Comparison of ENCODE assay signal across 8 cellular contexts in genomic region chr11:64843971-64844329, GRCh38. TPM values are rescaled to one million over a fixed set of nuclear protein-coding genes. Genes with fewer than 3 reads are reported as not detected.
DNase-seq lines count a peak whose midpoint lies in the region; ATAC-seq and TF ChIP-seq lines count a peak whose summit lies in the region.

No MANE protein-coding gene starts in this region.

- H3K4ac ChIP-seq in trophoblast cell (ENCODE audit: low read depth, low read length): peak overlapping the region; percentile 95

- POLR2A ChIA-PET in HEK293 (lab: Yijun Ruan, JAX): interaction anchor here (0.6 to 1.5 kb wide), 8 partner anchors 9 to 290 kb away, joined by 3 to 9 read pairs (median 3); partner anchors contain the start of genes MEN1, SF1 and ZNHIT2
- POLR2A ChIA-PET in Panc1 (lab: Charles Lee): interaction anchor here (0.6 kb wide), 1 partner anchor 9 kb away, joined by 4 read pairs; no protein-coding TSS in a partner anchor

- no peak overlapping the region for H3K23ac ChIP-seq in trophoblast cell (ENCODE audit: low read length)

- H3K9ac ChIP-seq in trophoblast cell (ENCODE audit: low read length): peak overlapping the region; percentile 53

- H3K4me1 ChIP-seq in HEK293 (ENCODE audit: control insufficient read depth, insufficient read depth, low read length) (no peaks in the 10 kb centered on the region; the same call in 1 of the 2 replicates), Panc1 (ENCODE audit: control insufficient read depth, insufficient read depth, low read length) (peaks cover 37% of the 10 kb centered on the region), esophagus (ENCODE audit: control insufficient read depth in 2 of 2, insufficient read depth in 2 of 2, low read length in 1 of 2) (peaks cover 0 to 19% of the 10 kb centered on the region in 2 donors), trophoblast cell (ENCODE audit: control insufficient read depth in 1 of 2, insufficient read depth in 2 of 2, low read length in 2 of 2) (peaks cover 18 to 28% of the 10 kb centered on the region in 2 experiments)

- in situ Hi-C loops in Panc1 (cut with HindIII; ENCODE audit: low pct_unique_long_range_greater_than_20kb, low sequenced_read_pairs): no loop called here

- no peak for ATAC-seq in Panc1

- H3K79me2 ChIP-seq in trophoblast cell (ENCODE audit: control insufficient read depth, insufficient read depth, low read length, poor library complexity): peaks cover 21% of the 10 kb centered on the region

- intact Hi-C loops in Panc1 (cut with micrococcal nuclease; ENCODE audit: unreplicated experiment) (loop anchor here (10.0 kb wide), 2 partner anchors 181 to 271 kb away; partner anchors contain the start of genes SNX15, TM7SF2 and ZNHIT2), posterior vena cava (cut with DNase I) (loop anchor here in 1 of 2 donors (2.0 kb wide), 1 partner anchor 51 kb away; no protein-coding TSS in a partner anchor)

- WGBS in esophagus, 2 donors: 29 to 37% methylated on average over 14 to 19 of the region's 19 CpGs
- WGBS in trophoblast cell (ENCODE audit: extremely low coverage, insufficient coverage, insufficient read length): no CpG with 5 or more reads among the region's 19 CpGs

- H3K18ac ChIP-seq in trophoblast cell (ENCODE audit: low read length): peak overlapping the region; percentile 94

- H4K8ac ChIP-seq in trophoblast cell (ENCODE audit: low read depth, low read length): peak overlapping the region; percentile 59

- peak overlapping the region; percentile 50 for H3K4me3 ChIP-seq in HEK293 (ENCODE audit: low read depth, low read length)
- H3K4me3 ChIP-seq in Panc1 (ENCODE audit: low read depth in 2 of 2, low read length in 2 of 2): peak overlapping the region; percentile 42 to 50
- H3K4me3 ChIP-seq in esophagus (ENCODE audit: low read depth in 1 of 2, low read length in 2 of 2): peak overlapping the region; percentile 54 to 67
- peak overlapping the region; percentile 85 for H3K4me3 ChIP-seq in trophoblast cell (ENCODE audit: low read depth, low read length)

- peak overlapping the region; percentile 77 for H2AFZ ChIP-seq in trophoblast cell (ENCODE audit: insufficient read depth, low read length, poor library complexity)

- H2BK12ac ChIP-seq in trophoblast cell (ENCODE audit: low read length): peak overlapping the region; percentile 51

- H3K36me3 ChIP-seq in HEK293 (ENCODE audit: control insufficient read depth in 2 of 2, insufficient read depth in 1 of 2, low read length in 2 of 2) (peaks cover 0 to 3% of the 10 kb centered on the region in 2 experiments; a peak in 1 of 3 replicates), Panc1 (ENCODE audit: control insufficient read depth, insufficient read depth, low read length) (no peaks in the 10 kb centered on the region; the same call in 1 of the 2 replicates), esophagus (ENCODE audit: control insufficient read depth in 2 of 2, insufficient read depth in 2 of 2, low read length in 1 of 2) (peaks cover 0 to 14% of the 10 kb centered on the region in 2 donors), trophoblast cell (ENCODE audit: control insufficient read depth in 1 of 2, insufficient read depth in 2 of 2, low read length in 2 of 2) (peaks cover 19 to 20% of the 10 kb centered on the region in 2 experiments)

- H2AK5ac ChIP-seq in trophoblast cell (ENCODE audit: low read length): peak overlapping the region; percentile 87

- H2BK120ac ChIP-seq in trophoblast cell (ENCODE audit: insufficient read depth, low read length, poor library complexity): peak overlapping the region; percentile 77

- peak overlapping the region; percentile 84 for H4K12ac ChIP-seq in trophoblast cell (ENCODE audit: low read depth, low read length)

- H2BK5ac ChIP-seq in trophoblast cell (ENCODE audit: low read depth, low read length, poor library complexity): peak overlapping the region; percentile 83

- no peaks in the 10 kb centered on the region for H3K27me3 ChIP-seq in Panc1 (ENCODE audit: control insufficient read depth, insufficient read depth, low read length)
- no peaks in the 10 kb centered on the region for H3K27me3 ChIP-seq in esophagus (ENCODE audit: control insufficient read depth in 1 of 2, insufficient read depth in 2 of 2, low read length in 2 of 2)
- H3K27me3 ChIP-seq in trophoblast cell (ENCODE audit: insufficient read depth, low read length): no peaks in the 10 kb centered on the region

- peak overlapping the region; percentile 98 for H3K14ac ChIP-seq in trophoblast cell (ENCODE audit: low read length)

- DNase-seq in Panc1 (ENCODE audit: low read depth, low spot score) (no peak), trophoblast cell (peak in 1 of 2 donors; percentile 25), posterior vena cava (ENCODE audit: low spot score) (no peak), mesenteric fat pad (ENCODE audit: low spot score) (no peak), kidney glomerular epithelial cell (lab: John Stamatoyannopoulos, UW) (no peak), glomerular visceral epithelial cell (ENCODE audit: extremely low spot score) (no peak)

- peak overlapping the region; percentile 70 for H3K4me2 ChIP-seq in trophoblast cell (ENCODE audit: low read length)

- peak overlapping the region; percentile 87 for H4K91ac ChIP-seq in trophoblast cell (ENCODE audit: low read depth, low read length)

- BruUV-seq in Panc1 (replicated peaks; lab: Mats Ljungman, UMichigan): no TSS peak

- H3K27ac ChIP-seq in HEK293 (ENCODE audit: extremely low read depth, low read depth, low read length): no peak overlapping the region; the same call in 1 of the 2 replicates
- no peak overlapping the region for H3K27ac ChIP-seq in Panc1 (ENCODE audit: low read length)
- H3K27ac ChIP-seq in esophagus (ENCODE audit: low read depth in 2 of 2, low read length in 1 of 2): peak overlapping the region; percentile 94 to 96
- H3K27ac ChIP-seq in trophoblast cell (ENCODE audit: low read depth, low read length): peak overlapping the region; percentile 98

- CTCF ChIA-PET in HEK293 (lab: Yijun Ruan, JAX): interaction anchor here (0.7 to 2.0 kb wide), 9 partner anchors 9 to 254 kb away, joined by 3 to 5 read pairs (median 4); no protein-coding TSS in a partner anchor
- CTCF ChIA-PET in Panc1 (lab: Charles Lee): interaction anchor here (0.6 to 1.1 kb wide), 3 partner anchors 10 to 55 kb away, joined by 3 read pairs; no protein-coding TSS in a partner anchor

- TF ChIP-seq CTCF in HEK293 (tag by site-specific recombination; IDR thresholded peaks at IDR 0.05) (no peak), Panc1 (IDR thresholded peaks at IDR 0.05) (no peak)

- peaks cover 38% of the 10 kb centered on the region for H3K79me1 ChIP-seq in trophoblast cell (ENCODE audit: low read length)

- no peaks in the 10 kb centered on the region for H3K9me3 ChIP-seq in HEK293 (ENCODE audit: control insufficient read depth, insufficient read depth, low read depth, low read length)
- no peaks in the 10 kb centered on the region for H3K9me3 ChIP-seq in Panc1 (ENCODE audit: control insufficient read depth, insufficient read depth, low read depth, low read length)
- H3K9me3 ChIP-seq in esophagus (ENCODE audit: control insufficient read depth in 2 of 2, insufficient read depth in 1 of 2, low read depth in 1 of 2, low read length in 1 of 2): no peaks in the 10 kb centered on the region
- peaks cover 6% of the 10 kb centered on the region for H3K9me3 ChIP-seq in trophoblast cell (ENCODE audit: insufficient read depth, low read depth, low read length)

TF ChIP-seq in HEK293, 187 proteins besides CTCF, POLR2A, EP300 and RAD21 (continues in another document):
- TF ChIP-seq ZBTB48 (tag by site-specific recombination; IDR thresholded peaks at IDR 0.05) (no peak), ZNF416 (tag by site-specific recombination; IDR thresholded peaks at IDR 0.05) (no peak), ZIC2 (tag by site-specific recombination; IDR thresholded peaks at IDR 0.05) (peak; percentile 96), ZNF2 (tag by site-specific recombination; IDR thresholded peaks at IDR 0.05) (peak; percentile 45; the same call in 1 of the 2 replicates), ZNF274 (IDR thresholded peaks at IDR 0.05; ENCODE audit: low read length) (no peak), ZNF274 (tag by site-specific recombination; IDR thresholded peaks at IDR 0.05; ENCODE audit: borderline replicate concordance) (no peak), ZEB2 (tag by site-specific recombination; IDR thresholded peaks at IDR 0.05) (peak; percentile 25; the same call in 1 of the 2 replicates), KLF17 (tag by site-specific recombination; IDR thresholded peaks at IDR 0.05) (peak; percentile 24; the same call in 1 of the 2 replicates), ZNF391 (tag by site-specific recombination; IDR thresholded peaks at IDR 0.05; ENCODE audit: borderline replicate concordance, low read depth) (0 out of 2 replicates have a peak, but pooled peaks have one; percentile 55), REPIN1 (tag by site-specific recombination; IDR thresholded peaks at IDR 0.05; ENCODE audit: low read depth) (no peak), ZNF521 (tag by site-specific recombination; IDR thresholded peaks at IDR 0.05) (no peak), ZNF114 (tag by site-specific recombination; IDR thresholded peaks at IDR 0.05) (no peak)

RNA-seq across cellular contexts. Expression of gene CDC42BPG, which starts 0.5 kb away (rescaled TPM):
- total RNA-seq in Panc1 (2021; ENCODE audit: unreplicated experiment): 4.1 TPM
- polyA plus RNA-seq in Panc1 (2012; ENCODE audit: insufficient read length): 3.1 TPM
- polyA plus RNA-seq in esophagus: 10 to 100 TPM; 17.5 to 30.7 TPM
- 19.4 and 20.9 TPM in 2 replicates for polyA plus RNA-seq in trophoblast cell (2013)
- under 1 TPM; 0.37 to 0.38 TPM for total RNA-seq in posterior vena cava
- total RNA-seq in mesenteric fat pad: 0.55 TPM

RNA-seq across cellular contexts. Expression of gene MEN1, which starts 33.6 kb away (rescaled TPM):
- 54.5 TPM for total RNA-seq in Panc1 (2021; ENCODE audit: unreplicated experiment)
- polyA plus RNA-seq in Panc1 (2012; ENCODE audit: insufficient read length): 84.8 TPM
- 10 to 100 TPM; 15.4 to 19.0 TPM for polyA plus RNA-seq in esophagus
- 53.4 and 53.7 TPM in 2 replicates for polyA plus RNA-seq in trophoblast cell (2013)
- total RNA-seq in posterior vena cava: 1 to 10 TPM; 9.2 to 9.4 TPM
- 18.5 TPM for total RNA-seq in mesenteric fat pad

RNA-seq across cellular contexts. Expression of gene EHD1, which starts 34.5 kb away (rescaled TPM):
- total RNA-seq in Panc1 (2021; ENCODE audit: unreplicated experiment) (186 TPM), posterior vena cava (100 to 1,000 TPM; 135 to 164 TPM), mesenteric fat pad (95.0 TPM)
- polyA plus RNA-seq in Panc1 (2012; ENCODE audit: insufficient read length): 280 TPM
- polyA plus RNA-seq in esophagus: 10 to 100 TPM; 16.1 to 28.7 TPM
- 138 and 148 TPM in 2 replicates for polyA plus RNA-seq in trophoblast cell (2013)

RNA-seq across cellular contexts. Expression of gene MAP4K2, which starts 40.9 kb away (rescaled TPM):
- total RNA-seq in Panc1 (2021; ENCODE audit: unreplicated experiment) (46.4 TPM), posterior vena cava (10 to 100 TPM; 13.2 to 14.7 TPM), mesenteric fat pad (18.2 TPM)
- polyA plus RNA-seq in Panc1 (2012; ENCODE audit: insufficient read length): 57.8 TPM
- 1 to 10 TPM; 4.7 to 7.5 TPM for polyA plus RNA-seq in esophagus
- polyA plus RNA-seq in trophoblast cell (2013): 17.9 and 19.2 TPM in 2 replicates

Comparison
In these comparisons a context has a peak if more than half of its experiments do, and no peak if none do; other contexts are left out.
1. H3K27ac ChIP-seq: peak in esophagus (2 of 2) and trophoblast cell (single experiment); none in HEK293 (single experiment) and Panc1 (single experiment).
2. Peak in every context shown above with its lines, with median percentiles within 50 percentile points of each other: H3K4me3 ChIP-seq.